16 cellular contexts compared by ENCODE assay signal in genomic region chr1:234715252-234715945, GRCh38.
A peak's percentile ranks its signal among the peaks of the same experiment; 100 is the strongest.
DNase-seq lines count a peak whose midpoint lies in the region; ATAC-seq and TF ChIP-seq lines count a peak whose summit lies in the region.
"Had no signal": no experiment of that assay in that cellular context is flagged by ENCODE, and none has a peak within 500 bp of the region (broad histone marks: within the 10 kb centered on the region; RNA-seq: fewer than 3 reads in every experiment).

No MANE protein-coding gene starts in this region.

- H3K9ac ChIP-seq in colonic mucosa (ENCODE audit: low read depth in 2 of 2, low read length in 2 of 2), result peak overlapping the region in 1 of 2 donors; percentile 90
- H3K9ac ChIP-seq: KMS-11 had no signal

- H3K27me3 Mint-ChIP-seq in nephron progenitor cell (ENCODE audit: low read depth, poor library complexity), result peaks cover 7% of the 10 kb centered on the region

- H3K9me3 ChIP-seq in colonic mucosa, result no peaks in the 10 kb centered on the region
- H3K9me3 ChIP-seq in right atrium auricular region, result no peaks in the 10 kb centered on the region
- no peaks in the 10 kb centered on the region for H3K9me3 ChIP-seq in tibial artery

- H3K4me1 ChIP-seq in colonic mucosa (peaks cover 17% of the 10 kb centered on the region), right atrium auricular region (peaks cover 0 to 52% of the 10 kb centered on the region in 2 donors), tibial artery (peaks cover 0 to 61% (median 42%) of the 10 kb centered on the region in 4 donors)

- H3K27ac Mint-ChIP-seq in nephron progenitor cell, result peak overlapping the region; percentile 34
- H3K27ac Mint-ChIP-seq: activated CD8-positive, alpha-beta T cell treated with anti-CD3 and anti-CD28 coated beads, Interleukin-2, amount 10 ng/mL, durations not matched to agents 7 days and 5 days; endodermal cell had no signal

- H3K4me1 Mint-ChIP-seq in nephron progenitor cell, result peaks cover 78% of the 10 kb centered on the region

- intact Hi-C loops in colonic mucosa (cut with DNase I), result no loop called here
- intact Hi-C loops in tibial artery (cut with DNase I; ENCODE audit: low total_unique reads), result no loop called here

- H3K27ac ChIP-seq in colonic mucosa, result peak overlapping the region; percentile 88
- H3K27ac ChIP-seq in right atrium auricular region, result peak overlapping the region; percentile 92 to 100
- peak overlapping the region; percentile 81 to 87 for H3K27ac ChIP-seq in tibial artery
- H3K27ac ChIP-seq: brain microvascular endothelial cell, KMS-11, PC-9 had no signal

- H3K4me3 ChIP-seq in colonic mucosa (no peak overlapping the region), right atrium auricular region (no peak overlapping the region), tibial artery (no peak overlapping the region)
- H3K4me3 ChIP-seq: PC-9, smooth muscle cell had no signal

- peak overlapping the region; percentile 19 for H3K4me3 Mint-ChIP-seq in nephron progenitor cell
- H3K4me3 Mint-ChIP-seq: activated CD8-positive, alpha-beta T cell treated with anti-CD3 and anti-CD28 coated beads, Interleukin-2, amount 10 ng/mL, durations not matched to agents 7 days and 5 days; CD4-positive, CD25-positive, alpha-beta regulatory T cell; endodermal cell had no signal

- H3K36me3 ChIP-seq in colonic mucosa, result no peaks in the 10 kb centered on the region
- H3K36me3 ChIP-seq in right atrium auricular region, result no peaks in the 10 kb centered on the region
- H3K36me3 ChIP-seq in tibial artery, result no peaks in the 10 kb centered on the region
- H3K36me3 ChIP-seq: brain microvascular endothelial cell had no signal

- H3K27me3 ChIP-seq in colonic mucosa (no peaks in the 10 kb centered on the region), right atrium auricular region (no peaks in the 10 kb centered on the region), tibial artery (no peaks in the 10 kb centered on the region)
- H3K27me3 ChIP-seq: brain microvascular endothelial cell had no signal

- ATAC-seq in GM18870 (IDR thresholded peaks at IDR 0.05; ENCODE audit: unreplicated experiment), result no peak
- no peak for ATAC-seq in GM21576 (IDR thresholded peaks at IDR 0.05; ENCODE audit: unreplicated experiment)
- ATAC-seq: activated CD8-positive, alpha-beta T cell treated with anti-CD3 and anti-CD28 coated beads, Interleukin-2, amount 10 ng/mL, durations not matched to agents 7 days and 5 days; HCT116 had no signal

- TF ChIP-seq CTCF in colonic mucosa (IDR thresholded peaks at IDR 0.05), result no peak
- TF ChIP-seq CTCF in right atrium auricular region (IDR thresholded peaks at IDR 0.05), result no peak
- no peak for TF ChIP-seq CTCF in nephron progenitor cell (IDR thresholded peaks at IDR 0.05)
- no peak for TF ChIP-seq CTCF in tibial artery (IDR thresholded peaks at IDR 0.05)

- H3K9me3 Mint-ChIP-seq in nephron progenitor cell, result no peaks in the 10 kb centered on the region
- H3K9me3 Mint-ChIP-seq: CD4-positive, CD25-positive, alpha-beta regulatory T cell; endodermal cell had no signal

- no peak for DNase-seq in colonic mucosa
- DNase-seq in right atrium auricular region (ENCODE audit: low spot score), result no peak
- no peak for DNase-seq in nephron progenitor cell
- no peak for DNase-seq in tibial artery
- DNase-seq in effector CD4-positive, alpha-beta T cell, result no peak
- DNase-seq: activated CD8-positive, alpha-beta T cell treated with anti-CD3 and anti-CD28 coated beads, Interleukin-2, amount 10 ng/mL, durations not matched to agents 7 days and 5 days; activated effector memory CD4-positive, alpha-beta T cell treated with anti-CD3 and anti-CD28 coated beads, Interleukin-2, amount 50 U/mL, for 16 hours; brain microvascular endothelial cell; CD4-positive, CD25-positive, alpha-beta regulatory T cell; endodermal cell; PC-9 had no signal

- H3K36me3 Mint-ChIP-seq in nephron progenitor cell (ENCODE audit: low read depth), result no peaks in the 10 kb centered on the region
- H3K36me3 Mint-ChIP-seq: CD4-positive, CD25-positive, alpha-beta regulatory T cell had no signal
